ENCODE assay signal across 18 cellular contexts in genomic region chr3:189502676-189503257, GRCh38.
A peak's percentile ranks its signal among the peaks of the same experiment; 100 is the strongest.
DNase-seq lines count a peak whose midpoint lies in the region; ATAC-seq and TF ChIP-seq lines count a peak whose summit lies in the region.
"Had no signal": no experiment of that assay in that cellular context is flagged by ENCODE, and none has a peak within 500 bp of the region (broad histone marks: within the 10 kb centered on the region; RNA-seq: fewer than 3 reads in every experiment).

No MANE protein-coding gene starts in this region.

- H3K4me1 Mint-ChIP-seq in activated CD4-positive, alpha-beta T cell treated with anti-CD3 and anti-CD28 coated beads, Interleukin-2, amount 10 ng/mL, durations not matched to agents 24 days and 14 days: peaks cover 10% of the 10 kb centered on the region
- peaks cover 11% of the 10 kb centered on the region for H3K4me1 Mint-ChIP-seq in activated naive CD8-positive, alpha-beta T cell treated with anti-CD3 and anti-CD28 coated beads for 36 hours

- ATAC-seq in stimulated activated naive CD8-positive, alpha-beta T cell treated with anti-CD3 and anti-CD28 coated beads, Interleukin-15, Interleukin-2, amounts not matched to agents 100 U/mL and 50 U/mL, for 24 hours: peak; percentile 72
- no peak for ATAC-seq in GM21619 (IDR thresholded peaks at IDR 0.05; ENCODE audit: unreplicated experiment)
- ATAC-seq: Panc1 had no signal

- no peak overlapping the region for H3K4me3 ChIP-seq in MM.1S (ENCODE audit: low read length)
- H3K4me3 ChIP-seq: GM23248 had no signal

- H3K36me3 Mint-ChIP-seq in activated CD4-positive, alpha-beta T cell treated with anti-CD3 and anti-CD28 coated beads, Interleukin-2, amount 10 ng/mL, durations not matched to agents 24 days and 14 days (ENCODE audit: low read depth): peaks cover 3% of the 10 kb centered on the region
- H3K36me3 Mint-ChIP-seq in activated naive CD8-positive, alpha-beta T cell treated with anti-CD3 and anti-CD28 coated beads for 36 hours: peaks cover 2% of the 10 kb centered on the region

- no peak overlapping the region for H3K27ac ChIP-seq in MM.1S (ENCODE audit: low read length)
- H3K27ac ChIP-seq: GM23248 had no signal

- no peak for TF ChIP-seq CTCF in MM.1S (IDR thresholded peaks at IDR 0.05; ENCODE audit: low read length)

- no peaks in the 10 kb centered on the region for H3K9me3 ChIP-seq in MM.1S (replicated peaks; ENCODE audit: insufficient read depth, low read length)

- no peak for DNase-seq in activated CD4-positive, alpha-beta T cell treated with anti-CD3 and anti-CD28 coated beads, Interleukin-2, amount 10 ng/mL, durations not matched to agents 24 days and 14 days
- DNase-seq in activated CD4-positive, alpha-beta T cell treated with anti-CD3 and anti-CD28 coated beads for 1 hour: no peak
- DNase-seq in MM.1S (peak; percentile 59), hepatic stellate cell (ENCODE audit: low spot score) (no peak), SW 1271 (lab: John Stamatoyannopoulos, UW) (no peak)
- peak; percentile 3 for DNase-seq in activated naive CD8-positive, alpha-beta T cell treated with anti-CD3 and anti-CD28 coated beads for 36 hours
- DNase-seq in stimulated activated naive CD8-positive, alpha-beta T cell treated with anti-CD3 and anti-CD28 coated beads, Interleukin-15, Interleukin-2, amounts not matched to agents 100 U/mL and 50 U/mL, for 24 hours: no peak
- DNase-seq: 8988T, DMS79 treated with DMSO at 0.1 percent for 48 hours, GM23248, HCEC 1CT, KBM-7, NCI-H1048, NCI-H1436 treated with DMSO at 0.1 percent for 48 hours, NCI-H2081, NCI-H510A treated with DMSO at 0.1 percent for 48 hours had no signal

- H3K79me2 ChIP-seq in MM.1S (ENCODE audit: low read length): no peaks in the 10 kb centered on the region

- H3K27me3 ChIP-seq in MM.1S (replicated peaks; ENCODE audit: insufficient read depth, low read length): no peaks in the 10 kb centered on the region

- no peaks in the 10 kb centered on the region for H3K27me3 Mint-ChIP-seq in activated CD4-positive, alpha-beta T cell treated with anti-CD3 and anti-CD28 coated beads, Interleukin-2, amount 10 ng/mL, durations not matched to agents 24 days and 14 days
- peaks cover 5% of the 10 kb centered on the region for H3K27me3 Mint-ChIP-seq in activated naive CD8-positive, alpha-beta T cell treated with anti-CD3 and anti-CD28 coated beads for 36 hours

- no peaks in the 10 kb centered on the region for H3K36me3 ChIP-seq in MM.1S (replicated peaks; ENCODE audit: insufficient read depth, low read length)

- no peaks in the 10 kb centered on the region for H3F3A ChIP-seq in MM.1S (ENCODE audit: insufficient read depth, low read length)

- no peak overlapping the region for H2AFZ ChIP-seq in MM.1S (ENCODE audit: low read length)
- H2AFZ ChIP-seq: GM23248 had no signal

- peak overlapping the region; percentile 51 for H3K27ac Mint-ChIP-seq in activated CD4-positive, alpha-beta T cell treated with anti-CD3 and anti-CD28 coated beads, Interleukin-2, amount 10 ng/mL, durations not matched to agents 24 days and 14 days
- no peak overlapping the region for H3K27ac Mint-ChIP-seq in activated naive CD8-positive, alpha-beta T cell treated with anti-CD3 and anti-CD28 coated beads for 36 hours

- no peaks in the 10 kb centered on the region for H4K20me1 ChIP-seq in MM.1S (ENCODE audit: insufficient read depth, low read length)

- no peaks in the 10 kb centered on the region for H3K4me1 ChIP-seq in MM.1S (ENCODE audit: low read length)

- no peak overlapping the region for H3K4me2 ChIP-seq in MM.1S (ENCODE audit: low read depth, low read length)

- no peak overlapping the region for H3K9ac ChIP-seq in MM.1S (ENCODE audit: low read length)
- H3K9ac ChIP-seq: GM23248 had no signal

- H3K9me2 ChIP-seq in MM.1S (replicated peaks; ENCODE audit: insufficient read depth, low read length): no peaks in the 10 kb centered on the region

- intact Hi-C loops in activated CD4-positive, alpha-beta T cell treated with anti-CD3 and anti-CD28 coated beads, Interleukin-2, amount 10 ng/mL, durations not matched to agents 24 days and 14 days (cut with micrococcal nuclease): loop anchor here (10.0 kb wide), 1 partner anchor 442 kb away; no protein-coding TSS in a partner anchor

- peak overlapping the region; percentile 3 for H3K4me3 Mint-ChIP-seq in activated CD4-positive, alpha-beta T cell treated with anti-CD3 and anti-CD28 coated beads, Interleukin-2, amount 10 ng/mL, durations not matched to agents 24 days and 14 days
- no peak overlapping the region for H3K4me3 Mint-ChIP-seq in activated naive CD8-positive, alpha-beta T cell treated with anti-CD3 and anti-CD28 coated beads for 36 hours

- H3K9me3 Mint-ChIP-seq in activated CD4-positive, alpha-beta T cell treated with anti-CD3 and anti-CD28 coated beads, Interleukin-2, amount 10 ng/mL, durations not matched to agents 24 days and 14 days: peaks cover 22% of the 10 kb centered on the region
- peaks cover 6% of the 10 kb centered on the region for H3K9me3 Mint-ChIP-seq in activated naive CD8-positive, alpha-beta T cell treated with anti-CD3 and anti-CD28 coated beads for 36 hours

Comparison
In these comparisons a context has a peak if more than half of its experiments do, and no peak if none do; other contexts are left out.
1. DNase-seq: peak in MM.1S (single experiment) and activated naive CD8-positive, alpha-beta T cell treated with anti-CD3 and anti-CD28 coated beads for 36 hours (single experiment); none in activated CD4-positive, alpha-beta T cell treated with anti-CD3 and anti-CD28 coated beads, Interleukin-2, amount 10 ng/mL, durations not matched to agents 24 days and 14 days (single experiment), activated CD4-positive, alpha-beta T cell treated with anti-CD3 and anti-CD28 coated beads for 1 hour (single experiment), stimulated activated naive CD8-positive, alpha-beta T cell treated with anti-CD3 and anti-CD28 coated beads, Interleukin-15, Interleukin-2, amounts not matched to agents 100 U/mL and 50 U/mL, for 24 hours (single experiment), hepatic stellate cell (single experiment) and SW 1271 (0 of 2).